Comparison of ENCODE assay signal across 1 cellular context in the genomic region with DNA sequence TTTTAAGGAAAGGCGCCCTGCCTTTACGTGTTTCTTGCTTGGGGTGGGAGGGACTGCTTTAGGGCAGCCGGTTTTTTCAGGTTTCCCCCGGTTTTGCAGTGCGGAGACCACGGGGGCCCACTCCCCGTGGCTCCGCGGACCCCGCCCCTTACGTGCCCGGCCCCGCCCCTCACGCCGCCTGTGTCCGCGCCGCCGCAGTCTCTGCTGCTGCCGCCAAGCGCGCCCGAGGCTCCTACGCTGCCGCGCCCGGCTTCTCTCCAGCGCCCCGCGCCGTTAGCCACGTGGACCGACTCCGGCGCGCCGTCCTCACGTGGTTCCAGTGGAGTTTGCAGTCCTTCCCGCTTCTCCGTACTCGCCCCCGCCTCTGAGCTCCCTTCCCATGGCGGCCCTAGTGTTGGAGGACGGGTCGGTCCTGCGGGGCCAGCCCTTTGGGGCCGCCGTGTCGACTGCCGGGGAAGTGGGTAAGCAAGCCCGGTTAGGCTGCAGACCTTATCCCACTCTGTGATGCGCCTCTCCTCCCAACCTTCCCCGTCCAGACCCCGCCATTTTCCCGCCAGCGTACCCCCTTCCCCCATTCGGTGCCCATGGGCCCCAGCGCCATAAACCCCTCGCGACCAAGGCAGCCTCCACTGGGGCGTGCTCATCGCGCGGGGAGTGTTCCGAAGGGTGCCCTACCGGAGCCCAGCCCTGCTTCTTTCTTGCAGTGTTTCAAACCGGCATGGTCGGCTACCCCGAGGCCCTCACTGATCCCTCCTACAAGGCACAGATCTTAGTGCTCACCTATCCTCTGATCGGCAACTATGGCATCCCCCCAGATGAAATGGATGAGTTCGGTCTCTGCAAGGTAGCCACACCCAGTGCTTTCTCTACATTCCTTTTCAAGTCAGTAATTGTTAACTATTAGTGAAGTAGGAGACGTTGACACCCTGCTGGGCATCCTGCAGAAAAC.
TF ChIP-seq lines count a peak whose summit lies in the region.

CAD (plus strand) TSS at position 197 of the 949 bp plus-strand sequence; CDS start at position 380, 183 bp downstream.

TF ChIP-seq in endothelial cell of umbilical vein, 7 proteins besides CTCF, POLR2A, EP300 and RAD21:
- TF ChIP-seq EZH2 (IDR thresholded peaks at IDR 0.05; ENCODE audit: borderline replicate concordance, low read depth, low read length, severe bottlenecking), result no peak
- peak; percentile 95 for TF ChIP-seq POLR2AphosphoS5 (IDR thresholded peaks at IDR 0.05; ENCODE audit: insufficient read depth, low read depth, low read length)
- TF ChIP-seq MYC (IDR thresholded peaks at IDR 0.05; ENCODE audit: low read depth, low read length), result peak; percentile 96
- TF ChIP-seq MAX (IDR thresholded peaks at IDR 0.05; ENCODE audit: insufficient read depth, insufficient read length), result peak; percentile 96
- no peak for TF ChIP-seq JUN (IDR thresholded peaks at IDR 0.05; ENCODE audit: borderline replicate concordance, insufficient read depth, insufficient read length, low read depth)
- no peak for TF ChIP-seq GATA2 (IDR thresholded peaks at IDR 0.05; ENCODE audit: insufficient read depth, insufficient read length, low read depth, low read length)
- no peak for TF ChIP-seq FOS (IDR thresholded peaks at IDR 0.05; ENCODE audit: borderline replicate concordance, insufficient read depth, low read length)
